In genomic region chr14:37172024-37172869, GRCh38 we compare ENCODE assay signal across 1 cellular context.
TF ChIP-seq lines count a peak whose summit lies in the region.

Gene SLC25A21, minus strand, starts transcription at chr14:37172606.

TF ChIP-seq in HepG2, 621 proteins besides CTCF, POLR2A, EP300 and RAD21 (continued from another document and continues in another):
- TF ChIP-seq NFAT5 (CRISPR knock-in tag; IDR thresholded peaks at IDR 0.05) (peak; percentile 93), KDM5A (IDR thresholded peaks at IDR 0.05; ENCODE audit: borderline replicate concordance, low read length) (peak; percentile 80), ZNF274 (CRISPR knock-in tag; IDR thresholded peaks at IDR 0.05) (peak; percentile 100), FLYWCH1 (CRISPR knock-in tag; IDR thresholded peaks at IDR 0.05) (peak; percentile 56; the same call in 1 of the 2 replicates), TGIF2 (CRISPR knock-in tag; IDR thresholded peaks at IDR 0.05) (no peak), MNT (IDR thresholded peaks at IDR 0.05) (no peak), ZNF687 (CRISPR knock-in tag; IDR thresholded peaks at IDR 0.05) (peak; percentile 100), SMC3 (IDR thresholded peaks at IDR 0.05; ENCODE audit: low read length) (no peak), TAF1 (CRISPR knock-in tag; IDR thresholded peaks at IDR 0.05) (peak; percentile 99), KDM2A (CRISPR knock-in tag; IDR thresholded peaks at IDR 0.05; ENCODE audit: borderline replicate concordance, low read depth) (peak; percentile 98), FOXJ3 (CRISPR knock-in tag; IDR thresholded peaks at IDR 0.05; ENCODE audit: borderline replicate concordance) (peak; percentile 80), RFX3 (CRISPR knock-in tag; IDR thresholded peaks at IDR 0.05) (no peak), ISL2 (CRISPR knock-in tag; IDR thresholded peaks at IDR 0.05) (peak; percentile 86), ATAD3A (CRISPR knock-in tag; IDR thresholded peaks at IDR 0.05) (no peak; the same call in 1 of the 2 replicates), MYC (CRISPR knock-in tag; IDR thresholded peaks at IDR 0.05; ENCODE audit: borderline replicate concordance) (peak; percentile 91), U2AF1 (optimal IDR thresholded peaks at IDR 0.05; ENCODE audit: low read depth, low read length) (peak; percentile 94), BATF2 (CRISPR knock-in tag; IDR thresholded peaks at IDR 0.05) (peak; percentile 96), PAF1 (CRISPR knock-in tag; IDR thresholded peaks at IDR 0.05) (no peak), SALL1 (CRISPR knock-in tag; IDR thresholded peaks at IDR 0.05) (peak; percentile 96), ZC3H4 (CRISPR knock-in tag; IDR thresholded peaks at IDR 0.05; ENCODE audit: borderline replicate concordance) (no peak; the same call in 1 of the 2 replicates), IKZF5 (CRISPR knock-in tag; IDR thresholded peaks at IDR 0.05) (peak; percentile 97), ZNF280B (CRISPR knock-in tag; IDR thresholded peaks at IDR 0.05; ENCODE audit: borderline replicate concordance) (peak; percentile 100), EED (CRISPR knock-in tag; IDR thresholded peaks at IDR 0.05) (peak; percentile 99), EHMT2 (IDR thresholded peaks at IDR 0.05; ENCODE audit: borderline replicate concordance, low read depth, low read length) (peak; percentile 100)
- TF ChIP-seq, protein P1, sequence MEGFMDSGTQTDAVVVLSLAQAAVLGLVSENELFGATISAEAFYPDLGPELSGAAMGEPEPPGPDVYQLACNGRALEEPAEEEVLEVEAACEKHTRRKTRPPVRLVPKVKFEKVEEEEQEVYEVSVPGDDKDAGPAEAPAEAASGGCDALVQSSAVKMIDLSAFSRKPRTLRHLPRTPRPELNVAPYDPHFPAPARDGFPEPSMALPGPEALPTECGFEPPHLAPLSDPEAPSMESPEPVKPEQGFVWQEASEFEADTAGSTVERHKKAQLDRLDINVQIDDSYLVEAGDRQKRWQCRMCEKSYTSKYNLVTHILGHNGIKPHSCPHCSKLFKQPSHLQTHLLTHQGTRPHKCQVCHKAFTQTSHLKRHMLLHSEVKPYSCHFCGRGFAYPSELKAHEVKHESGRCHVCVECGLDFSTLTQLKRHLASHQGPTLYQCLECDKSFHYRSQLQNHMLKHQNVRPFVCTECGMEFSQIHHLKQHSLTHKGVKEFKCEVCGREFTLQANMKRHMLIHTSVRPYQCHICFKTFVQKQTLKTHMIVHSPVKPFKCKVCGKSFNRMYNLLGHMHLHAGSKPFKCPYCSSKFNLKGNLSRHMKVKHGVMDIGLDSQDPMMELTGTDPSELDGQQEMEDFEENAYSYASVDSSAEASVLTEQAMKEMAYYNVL (CRISPR knock-in tag; IDR thresholded peaks at IDR 0.05; ENCODE audit: borderline replicate concordance), result peak; percentile 98
- TF ChIP-seq, protein P2, sequence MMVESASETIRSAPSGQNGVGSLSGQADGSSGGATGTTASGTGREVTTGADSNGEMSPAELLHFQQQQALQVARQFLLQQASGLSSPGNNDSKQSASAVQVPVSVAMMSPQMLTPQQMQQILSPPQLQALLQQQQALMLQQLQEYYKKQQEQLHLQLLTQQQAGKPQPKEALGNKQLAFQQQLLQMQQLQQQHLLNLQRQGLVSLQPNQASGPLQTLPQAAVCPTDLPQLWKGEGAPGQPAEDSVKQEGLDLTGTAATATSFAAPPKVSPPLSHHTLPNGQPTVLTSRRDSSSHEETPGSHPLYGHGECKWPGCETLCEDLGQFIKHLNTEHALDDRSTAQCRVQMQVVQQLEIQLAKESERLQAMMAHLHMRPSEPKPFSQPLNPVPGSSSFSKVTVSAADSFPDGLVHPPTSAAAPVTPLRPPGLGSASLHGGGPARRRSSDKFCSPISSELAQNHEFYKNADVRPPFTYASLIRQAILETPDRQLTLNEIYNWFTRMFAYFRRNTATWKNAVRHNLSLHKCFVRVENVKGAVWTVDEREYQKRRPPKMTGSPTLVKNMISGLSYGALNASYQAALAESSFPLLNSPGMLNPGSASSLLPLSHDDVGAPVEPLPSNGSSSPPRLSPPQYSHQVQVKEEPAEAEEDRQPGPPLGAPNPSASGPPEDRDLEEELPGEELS (CRISPR knock-in tag; IDR thresholded peaks at IDR 0.05), result peak; percentile 74
- TF ChIP-seq, protein P3, sequence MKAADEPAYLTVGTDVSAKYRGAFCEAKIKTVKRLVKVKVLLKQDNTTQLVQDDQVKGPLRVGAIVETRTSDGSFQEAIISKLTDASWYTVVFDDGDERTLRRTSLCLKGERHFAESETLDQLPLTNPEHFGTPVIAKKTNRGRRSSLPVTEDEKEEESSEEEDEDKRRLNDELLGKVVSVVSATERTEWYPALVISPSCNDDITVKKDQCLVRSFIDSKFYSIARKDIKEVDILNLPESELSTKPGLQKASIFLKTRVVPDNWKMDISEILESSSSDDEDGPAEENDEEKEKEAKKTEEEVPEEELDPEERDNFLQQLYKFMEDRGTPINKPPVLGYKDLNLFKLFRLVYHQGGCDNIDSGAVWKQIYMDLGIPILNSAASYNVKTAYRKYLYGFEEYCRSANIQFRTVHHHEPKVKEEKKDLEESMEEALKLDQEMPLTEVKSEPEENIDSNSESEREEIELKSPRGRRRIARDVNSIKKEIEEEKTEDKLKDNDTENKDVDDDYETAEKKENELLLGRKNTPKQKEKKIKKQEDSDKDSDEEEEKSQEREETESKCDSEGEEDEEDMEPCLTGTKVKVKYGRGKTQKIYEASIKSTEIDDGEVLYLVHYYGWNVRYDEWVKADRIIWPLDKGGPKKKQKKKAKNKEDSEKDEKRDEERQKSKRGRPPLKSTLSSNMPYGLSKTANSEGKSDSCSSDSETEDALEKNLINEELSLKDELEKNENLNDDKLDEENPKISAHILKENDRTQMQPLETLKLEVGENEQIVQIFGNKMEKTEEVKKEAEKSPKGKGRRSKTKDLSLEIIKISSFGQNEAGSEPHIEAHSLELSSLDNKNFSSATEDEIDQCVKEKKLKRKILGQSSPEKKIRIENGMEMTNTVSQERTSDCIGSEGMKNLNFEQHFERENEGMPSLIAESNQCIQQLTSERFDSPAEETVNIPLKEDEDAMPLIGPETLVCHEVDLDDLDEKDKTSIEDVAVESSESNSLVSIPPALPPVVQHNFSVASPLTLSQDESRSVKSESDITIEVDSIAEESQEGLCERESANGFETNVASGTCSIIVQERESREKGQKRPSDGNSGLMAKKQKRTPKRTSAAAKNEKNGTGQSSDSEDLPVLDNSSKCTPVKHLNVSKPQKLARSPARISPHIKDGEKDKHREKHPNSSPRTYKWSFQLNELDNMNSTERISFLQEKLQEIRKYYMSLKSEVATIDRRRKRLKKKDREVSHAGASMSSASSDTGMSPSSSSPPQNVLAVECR (CRISPR knock-in tag; IDR thresholded peaks at IDR 0.05; ENCODE audit: borderline replicate concordance), result peak; percentile 91; the same call in 1 of the 2 replicates
- TF ChIP-seq, protein P4, sequence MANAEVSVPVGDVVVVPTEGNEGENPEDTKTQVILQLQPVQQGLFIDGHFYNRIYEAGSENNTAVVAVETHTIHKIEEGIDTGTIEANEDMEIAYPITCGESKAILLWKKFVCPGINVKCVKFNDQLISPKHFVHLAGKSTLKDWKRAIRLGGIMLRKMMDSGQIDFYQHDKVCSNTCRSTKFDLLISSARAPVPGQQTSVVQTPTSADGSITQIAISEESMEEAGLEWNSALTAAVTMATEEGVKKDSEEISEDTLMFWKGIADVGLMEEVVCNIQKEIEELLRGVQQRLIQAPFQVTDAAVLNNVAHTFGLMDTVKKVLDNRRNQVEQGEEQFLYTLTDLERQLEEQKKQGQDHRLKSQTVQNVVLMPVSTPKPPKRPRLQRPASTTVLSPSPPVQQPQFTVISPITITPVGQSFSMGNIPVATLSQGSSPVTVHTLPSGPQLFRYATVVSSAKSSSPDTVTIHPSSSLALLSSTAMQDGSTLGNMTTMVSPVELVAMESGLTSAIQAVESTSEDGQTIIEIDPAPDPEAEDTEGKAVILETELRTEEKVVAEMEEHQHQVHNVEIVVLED (CRISPR knock-in tag; IDR thresholded peaks at IDR 0.05; ENCODE audit: borderline replicate concordance), result peak; percentile 81
